In the genomic region with DNA sequence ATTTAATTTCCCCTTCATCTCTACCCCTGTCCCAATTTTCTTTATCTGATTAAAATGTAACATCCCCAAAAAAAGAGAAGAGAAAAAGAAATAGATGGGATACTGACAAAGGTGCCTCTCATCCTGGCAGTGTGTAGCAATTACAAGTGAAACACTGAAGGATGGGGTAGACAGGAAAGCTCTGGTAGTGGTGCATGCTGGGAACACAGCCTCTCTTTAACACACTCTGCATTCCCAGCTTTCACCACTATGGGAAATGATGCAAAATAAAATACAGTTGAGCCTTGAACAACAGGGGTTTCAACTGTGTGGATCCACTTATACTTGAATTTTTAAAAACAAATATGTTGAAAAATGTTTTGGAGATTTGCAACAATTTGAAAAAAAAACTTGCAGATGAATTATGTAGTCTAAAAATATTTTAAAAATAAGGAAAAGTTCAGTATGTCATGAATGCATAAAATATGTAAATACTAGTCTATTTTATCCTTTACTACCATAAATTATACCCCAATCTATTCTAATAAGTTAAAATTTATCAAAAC, we compare ENCODE assay signal across 1 cellular context.
TF ChIP-seq lines count a peak whose summit lies in the region.

No MANE protein-coding gene starts in this region.

TF ChIP-seq in SK-N-SH treated with all-trans-retinoic acid at 6 μM for 48 hours, 23 proteins besides CTCF, POLR2A, EP300 and RAD21 (continued from another document):
- TF ChIP-seq POU6F1 (CRISPR knock-in tag; IDR thresholded peaks at IDR 0.05; ENCODE audit: borderline replicate concordance, low read depth) (no peak), ARNTL (CRISPR knock-in tag; IDR thresholded peaks at IDR 0.05; ENCODE audit: borderline replicate concordance, low read depth) (no peak)
